ENCODE assay signal across 3 cellular contexts in the genomic region with DNA sequence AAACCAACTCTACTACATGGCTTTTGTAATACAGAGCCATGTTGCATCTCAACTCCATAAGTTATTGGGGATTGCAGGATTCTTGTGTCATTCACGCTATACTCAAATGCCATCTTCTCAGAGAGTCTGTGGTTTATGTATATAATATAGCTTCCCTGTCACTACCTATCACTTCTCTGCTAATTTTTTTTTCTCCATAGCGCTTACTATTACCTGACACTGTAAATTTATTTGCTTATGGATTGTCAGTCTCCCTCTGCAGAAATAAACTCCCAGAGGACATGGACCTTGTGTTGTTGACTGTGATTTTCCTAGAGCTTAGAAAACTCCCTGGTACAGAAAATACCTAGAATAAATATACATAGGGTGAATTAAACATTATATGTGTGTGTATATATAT.
"Had no signal": no experiment of that assay in that cellular context is flagged by ENCODE, and none has a peak within 500 bp of the region (broad histone marks: within the 10 kb centered on the region; RNA-seq: fewer than 3 reads in every experiment).

No MANE protein-coding gene starts in this region.

- H3K4me3 ChIP-seq: GM12878 had no signal

- DNase-seq: GDM1, GF-D8 had no signal
